Comparison of ENCODE assay signal across 8 cellular contexts in genomic region chr14:103057028-103057371, GRCh38. TPM values are rescaled to one million over a fixed set of nuclear protein-coding genes. Genes with fewer than 3 reads are reported as not detected.
DNase-seq lines count a peak whose midpoint lies in the region; ATAC-seq and TF ChIP-seq lines count a peak whose summit lies in the region.

No MANE protein-coding gene starts in this region.

- intact Hi-C loops in posterior vena cava (cut with DNase I) = loop anchor here in 1 of 2 donors (5.0 kb wide), 1 partner anchor 35 kb away; no protein-coding TSS in a partner anchor

- TF ChIP-seq RAD21 in neural cell (conservative IDR thresholded peaks at IDR 0.05) = no peak

- H3K27ac ChIP-seq in MM.1S (ENCODE audit: low read length) (no peak overlapping the region), neural cell (ENCODE audit: low read length) (peak overlapping the region; percentile 42)

- no peak for DNase-seq in MM.1S
- DNase-seq in epithelial cell of esophagus (ENCODE audit: low read depth) = no peak
- DNase-seq in globus pallidus (ENCODE audit: low spot score) = no peak
- no peak for DNase-seq in posterior vena cava (ENCODE audit: low spot score)
- no peak for DNase-seq in GF-D8 (lab: John Stamatoyannopoulos, UW)

- no peaks in the 10 kb centered on the region for H3K4me1 ChIP-seq in MM.1S (ENCODE audit: low read length)

- H3K9me2 ChIP-seq in MM.1S (replicated peaks; ENCODE audit: insufficient read depth, low read length) = no peaks in the 10 kb centered on the region
- no peaks in the 10 kb centered on the region for H3K9me2 ChIP-seq in neural cell (ENCODE audit: insufficient read depth, low read length)

- no peak for TF ChIP-seq CTCF in MM.1S (IDR thresholded peaks at IDR 0.05; ENCODE audit: low read length)
- no peak for TF ChIP-seq CTCF in epithelial cell of esophagus (IDR thresholded peaks at IDR 0.05; ENCODE audit: insufficient read depth, low read depth, low read length, missing control alignments)
- TF ChIP-seq CTCF in neural cell (IDR thresholded peaks at IDR 0.05; ENCODE audit: poor library complexity, severe bottlenecking) = no peak

- H3K4me3 ChIP-seq in MM.1S (ENCODE audit: low read length) = peak overlapping the region; percentile 60
- peak overlapping the region; percentile 70 for H3K4me3 ChIP-seq in epithelial cell of esophagus (ENCODE audit: low read length)
- peak overlapping the region; percentile 96 for H3K4me3 ChIP-seq in neural cell (ENCODE audit: low read length)

- ATAC-seq in GM19351 (IDR thresholded peaks at IDR 0.05; ENCODE audit: unreplicated experiment) (peak; percentile 30), HG03571 (IDR thresholded peaks at IDR 0.05; ENCODE audit: unreplicated experiment) (no peak)

- no peak for TF ChIP-seq EP300 in neural cell (conservative IDR thresholded peaks at IDR 0.05; ENCODE audit: poor library complexity, severe bottlenecking)

- H3K4me2 ChIP-seq in MM.1S (ENCODE audit: low read depth, low read length) (peak overlapping the region; percentile 24; the same call in 1 of the 2 replicates), neural cell (ENCODE audit: low read length) (no peak overlapping the region)

- no peak overlapping the region for H2AFZ ChIP-seq in MM.1S (ENCODE audit: low read length)
- no peak overlapping the region for H2AFZ ChIP-seq in neural cell (ENCODE audit: low read depth, low read length)

- no peaks in the 10 kb centered on the region; the same call in 1 of the 2 replicates for H3K79me2 ChIP-seq in MM.1S (ENCODE audit: low read length)
- H3K79me2 ChIP-seq in neural cell (replicated peaks; ENCODE audit: insufficient read depth, low read length) = peaks cover 38% of the 10 kb centered on the region

- H3K9ac ChIP-seq in MM.1S (ENCODE audit: low read length) (no peak overlapping the region), neural cell (ENCODE audit: low read length) (peak overlapping the region; percentile 76)

- H4K20me1 ChIP-seq in MM.1S (ENCODE audit: insufficient read depth, low read length) = no peaks in the 10 kb centered on the region
- no peaks in the 10 kb centered on the region for H4K20me1 ChIP-seq in neural cell (ENCODE audit: insufficient read depth)

- H3K9me3 ChIP-seq in MM.1S (replicated peaks; ENCODE audit: insufficient read depth, low read length) = no peaks in the 10 kb centered on the region
- H3K9me3 ChIP-seq in neural cell (ENCODE audit: low read length) = no peaks in the 10 kb centered on the region

- H3K36me3 ChIP-seq in MM.1S (replicated peaks; ENCODE audit: insufficient read depth, low read length) (no peaks in the 10 kb centered on the region), neural cell (ENCODE audit: insufficient read depth, low read length) (no peaks in the 10 kb centered on the region)

- no peaks in the 10 kb centered on the region for H3F3A ChIP-seq in MM.1S (ENCODE audit: insufficient read depth, low read length)
- peaks cover 3% of the 10 kb centered on the region for H3F3A ChIP-seq in neural cell (ENCODE audit: insufficient read depth, low read length, poor library complexity, severe bottlenecking)

- H3K27me3 ChIP-seq in MM.1S (replicated peaks; ENCODE audit: insufficient read depth, low read length) = no peaks in the 10 kb centered on the region
- no peaks in the 10 kb centered on the region for H3K27me3 ChIP-seq in neural cell (ENCODE audit: insufficient read depth, low read depth, low read length)

TF ChIP-seq in neural cell, 6 proteins besides CTCF, POLR2A, EP300 and RAD21:
- TF ChIP-seq TAF1 (IDR thresholded peaks at IDR 0.05; ENCODE audit: low read depth) = no peak
- no peak for TF ChIP-seq MXI1 (conservative IDR thresholded peaks at IDR 0.05; ENCODE audit: poor library complexity, severe bottlenecking)

RNA-seq across cellular contexts. Expression of gene CDC42BPB, which starts 0.3 kb away (rescaled TPM):
- polyA plus RNA-seq in neural cell = 43.5 and 43.8 TPM in 2 replicates
- polyA minus RNA-seq in neural cell = 104 and 133 TPM in 2 replicates
- 10 to 100 TPM; 81.1 to 89.3 TPM for total RNA-seq in posterior vena cava

RNA-seq across cellular contexts. Expression of gene LBHD2, which starts 27.0 kb away (rescaled TPM):
- not detected in 2 replicates for polyA plus RNA-seq in neural cell
- not detected in 2 replicates for polyA minus RNA-seq in neural cell
- not detected for total RNA-seq in posterior vena cava

RNA-seq across cellular contexts. Expression of gene EXOC3L4, which starts 37.5 kb away (rescaled TPM):
- not detected in 2 replicates for polyA plus RNA-seq in neural cell
- polyA minus RNA-seq in neural cell = not detected in 2 replicates
- total RNA-seq in posterior vena cava = 1 to 10 TPM; 1.0 to 2.5 TPM
